ENCODE assay signal across 19 cellular contexts in the genomic region with DNA sequence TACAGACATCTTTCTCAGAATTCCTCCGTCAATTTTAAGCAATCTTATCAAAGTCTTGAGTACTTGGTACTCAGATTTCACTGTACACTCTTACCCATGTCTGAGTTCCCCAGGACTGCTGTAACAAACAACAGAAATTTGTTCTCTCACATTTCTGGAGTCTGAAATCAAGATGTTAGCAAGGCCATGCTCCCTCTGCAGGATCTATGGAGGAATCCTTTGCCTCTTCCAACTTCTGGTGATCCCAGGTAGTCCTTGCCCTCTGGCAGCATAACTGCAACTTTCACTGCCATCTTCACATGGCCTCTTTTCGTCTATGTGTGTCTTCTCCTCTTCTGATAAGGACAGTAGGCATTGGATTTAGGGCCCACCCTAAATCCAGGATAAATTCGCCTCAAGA. TPM values are rescaled to one million over a fixed set of nuclear protein-coding genes. Genes with fewer than 3 reads are reported as not detected.
DNase-seq lines count a peak whose midpoint lies in the region; ATAC-seq and TF ChIP-seq lines count a peak whose summit lies in the region.
"Had no signal": no experiment of that assay in that cellular context is flagged by ENCODE, and none has a peak within 500 bp of the region (broad histone marks: within the 10 kb centered on the region; RNA-seq: fewer than 3 reads in every experiment).

No MANE protein-coding gene starts in this region.

- H3K36me3 ChIP-seq in parathyroid adenoma (ENCODE audit: control insufficient read depth, insufficient read depth, low read length) = no peaks in the 10 kb centered on the region

- ATAC-seq in GM21423 (IDR thresholded peaks at IDR 0.05; ENCODE audit: unreplicated experiment) = no peak
- ATAC-seq: activated CD8-positive, alpha-beta T cell treated with anti-CD3 and anti-CD28 coated beads for 36 hours; stimulated activated memory B cell treated with anti-CD40 and anti-IgM and Interleukin-4, amounts not matched to agents 10 μg/mL and 1 μg/mL and 100 μg/mL, for 72 hours had no signal

- H3K9me3 ChIP-seq in parathyroid adenoma (ENCODE audit: control insufficient read depth, low read length) = no peaks in the 10 kb centered on the region

- no peak overlapping the region for H3K27ac Mint-ChIP-seq in type B pancreatic cell
- H3K27ac Mint-ChIP-seq: activated CD8-positive, alpha-beta T cell treated with anti-CD3 and anti-CD28 coated beads for 36 hours; activated naive CD8-positive, alpha-beta T cell treated with anti-CD3 and anti-CD28 coated beads, Interleukin-2, amount 10 ng/mL, durations not matched to agents 7 days and 5 days; stimulated activated memory B cell treated with anti-CD40 and anti-IgM and Interleukin-4, amounts not matched to agents 10 μg/mL and 1 μg/mL and 100 μg/mL, for 72 hours had no signal

- DNase-seq in NCI-H2171 treated with DMSO at 0.1 percent for 48 hours (lab: John Stamatoyannopoulos, UW) (peak; percentile 4), NCI-H2171 (lab: John Stamatoyannopoulos, UW) (no peak), LNCaP clone FGC (ENCODE audit: low read depth) (no peak), choroid plexus epithelial cell (ENCODE audit: low read depth) (peak; percentile 9), T-helper 1 cell (no peak), type B pancreatic cell (ENCODE audit: extremely low spot score, unreplicated experiment) (no peak)
- DNase-seq: activated CD8-positive, alpha-beta T cell treated with anti-CD3 and anti-CD28 coated beads for 36 hours; activated naive CD8-positive, alpha-beta T cell treated with anti-CD3 and anti-CD28 coated beads, Interleukin-2, amount 10 ng/mL, durations not matched to agents 7 days and 5 days; effector memory CD4-positive, alpha-beta T cell; GM23248; NCI-H2029; NCI-H774; posterior cingulate gyrus; RPMI8226; stimulated activated CD4-positive, alpha-beta T cell treated with anti-CD3 and anti-CD28 coated beads, Interleukin-12 subunit alpha, Interleukin-12 subunit beta, amount 100 ng/mL, for 4 hours; trophoblast cell had no signal

- H3K27me3 Mint-ChIP-seq in type B pancreatic cell = no peaks in the 10 kb centered on the region
- H3K27me3 Mint-ChIP-seq: activated CD8-positive, alpha-beta T cell treated with anti-CD3 and anti-CD28 coated beads for 36 hours; activated naive CD8-positive, alpha-beta T cell treated with anti-CD3 and anti-CD28 coated beads, Interleukin-2, amount 10 ng/mL, durations not matched to agents 7 days and 5 days; stimulated activated memory B cell treated with anti-CD40 and anti-IgM and Interleukin-4, amounts not matched to agents 10 μg/mL and 1 μg/mL and 100 μg/mL, for 72 hours had no signal

- no peak overlapping the region for H3K4me3 Mint-ChIP-seq in type B pancreatic cell
- H3K4me3 Mint-ChIP-seq: activated CD8-positive, alpha-beta T cell treated with anti-CD3 and anti-CD28 coated beads for 36 hours; activated naive CD8-positive, alpha-beta T cell treated with anti-CD3 and anti-CD28 coated beads, Interleukin-2, amount 10 ng/mL, durations not matched to agents 7 days and 5 days; stimulated activated memory B cell treated with anti-CD40 and anti-IgM and Interleukin-4, amounts not matched to agents 10 μg/mL and 1 μg/mL and 100 μg/mL, for 72 hours had no signal

- no peak overlapping the region for H3K27ac ChIP-seq in parathyroid adenoma
- H3K27ac ChIP-seq: GM23248 had no signal

- H3K4me1 ChIP-seq in parathyroid adenoma = no peaks in the 10 kb centered on the region

- no peak overlapping the region for H2AFZ ChIP-seq in parathyroid adenoma
- H2AFZ ChIP-seq: GM23248 had no signal

- H3K9me3 Mint-ChIP-seq in type B pancreatic cell = no peaks in the 10 kb centered on the region
- H3K9me3 Mint-ChIP-seq: activated CD8-positive, alpha-beta T cell treated with anti-CD3 and anti-CD28 coated beads for 36 hours; activated naive CD8-positive, alpha-beta T cell treated with anti-CD3 and anti-CD28 coated beads, Interleukin-2, amount 10 ng/mL, durations not matched to agents 7 days and 5 days; stimulated activated memory B cell treated with anti-CD40 and anti-IgM and Interleukin-4, amounts not matched to agents 10 μg/mL and 1 μg/mL and 100 μg/mL, for 72 hours had no signal

- no peaks in the 10 kb centered on the region for H3K4me1 Mint-ChIP-seq in type B pancreatic cell (ENCODE audit: unreplicated experiment)
- H3K4me1 Mint-ChIP-seq: activated naive CD8-positive, alpha-beta T cell treated with anti-CD3 and anti-CD28 coated beads, Interleukin-2, amount 10 ng/mL, durations not matched to agents 7 days and 5 days; stimulated activated memory B cell treated with anti-CD40 and anti-IgM and Interleukin-4, amounts not matched to agents 10 μg/mL and 1 μg/mL and 100 μg/mL, for 72 hours had no signal

- no peaks in the 10 kb centered on the region for H3K36me3 Mint-ChIP-seq in type B pancreatic cell

- no peak overlapping the region for H3K4me2 ChIP-seq in parathyroid adenoma (ENCODE audit: low read length)

- TF ChIP-seq CTCF in LNCaP clone FGC (IDR thresholded peaks at IDR 0.05; ENCODE audit: control insufficient read depth, extremely low read depth, insufficient read depth) (0 out of 2 replicates have a peak, but pooled peaks have one; percentile 9), choroid plexus epithelial cell (conservative IDR thresholded peaks at IDR 0.05; ENCODE audit: low read depth, low read length) (peak; percentile 12), parathyroid adenoma (IDR thresholded peaks at IDR 0.05) (peak; percentile 7), type B pancreatic cell (conservative IDR thresholded peaks at IDR 0.05) (no peak)

- H3K4me3 ChIP-seq in LNCaP clone FGC (ENCODE audit: low read depth, low read length) (no peak overlapping the region), choroid plexus epithelial cell (ENCODE audit: low read depth, low read length) (no peak overlapping the region), parathyroid adenoma (ENCODE audit: low read depth, low read length) (no peak overlapping the region)
- H3K4me3 ChIP-seq: GM23248 had no signal

- no peaks in the 10 kb centered on the region for H3K79me2 ChIP-seq in parathyroid adenoma

- no peaks in the 10 kb centered on the region for H3K27me3 ChIP-seq in parathyroid adenoma (ENCODE audit: control insufficient read depth, insufficient read depth, low read length)

- no peak overlapping the region for H3K9ac ChIP-seq in parathyroid adenoma
- H3K9ac ChIP-seq: GM23248 had no signal

RNA-seq across cellular contexts. Expression of gene CACNB4, which starts 17.1 kb away (rescaled TPM):
- total RNA-seq in type B pancreatic cell (ENCODE audit: low replicate concordance) = 0.38 and 5.6 TPM in 2 replicates

RNA-seq across cellular contexts. Expression of gene STAM2, which starts 59.6 kb away (rescaled TPM):
- 24.6 and 26.1 TPM in 2 replicates for total RNA-seq in type B pancreatic cell (ENCODE audit: low replicate concordance)

Comparison
In these comparisons a context has a peak if more than half of its experiments do, and no peak if none do; other contexts are left out.
1. DNase-seq: peak in NCI-H2171 treated with DMSO at 0.1 percent for 48 hours (single experiment) and choroid plexus epithelial cell (single experiment); none in NCI-H2171 (single experiment), LNCaP clone FGC (single experiment), T-helper 1 cell (0 of 5) and type B pancreatic cell (single experiment).